In genomic region chr19:38736036-38736412, GRCh38 we compare ENCODE assay signal across 1 cellular context.
A peak's percentile ranks its signal among the peaks of the same experiment; 100 is the strongest.
TF ChIP-seq lines count a peak whose summit lies in the region.

No MANE protein-coding gene starts in this region.

TF ChIP-seq in GM12878, 131 proteins besides CTCF, POLR2A, EP300 and RAD21 (continued from another document):
- no peak for TF ChIP-seq IRF5 (IDR thresholded peaks at IDR 0.05; ENCODE audit: borderline replicate concordance)
- peak; percentile 35 for TF ChIP-seq SP1 (IDR thresholded peaks at IDR 0.05; ENCODE audit: low read depth, low read length)
- peak in 1 of 2 experiments; percentile 84; a peak in 2 of 3 replicates for TF ChIP-seq EGR1 (IDR thresholded peaks at IDR 0.05; ENCODE audit: borderline replicate concordance in 1 of 2, low read depth in 2 of 2, low read length in 2 of 2)
- TF ChIP-seq ZNF687 (IDR thresholded peaks at IDR 0.05), result 0 out of 2 replicates have a peak, but pooled peaks have one; percentile 31
- TF ChIP-seq NR2C2 (IDR thresholded peaks at IDR 0.05; ENCODE audit: borderline replicate concordance, control insufficient read depth, insufficient read length, low read depth), result no peak
